8 cellular contexts compared by ENCODE assay signal in genomic region chr6:133951881-133952814, GRCh38. TPM values are rescaled to one million over a fixed set of nuclear protein-coding genes. Genes with fewer than 3 reads are reported as not detected.
DNase-seq lines count a peak whose midpoint lies in the region; ATAC-seq, FAIRE-seq and TF ChIP-seq lines count a peak whose summit lies in the region.

No MANE protein-coding gene starts in this region.

- H2BK20ac ChIP-seq in H9 (ENCODE audit: low read depth, low read length, poor library complexity, severe bottlenecking), result no peak overlapping the region

- no peak overlapping the region for H3K23ac ChIP-seq in H9 (ENCODE audit: insufficient read length, low read depth, low read length)

- TF ChIP-seq CTCF in H9 (conservative IDR thresholded peaks at IDR 0.05) (peak; percentile 61), astrocyte (IDR thresholded peaks at IDR 0.05; ENCODE audit: insufficient read depth, low read depth, low read length) (peak; percentile 20)

- H3K4me3 Mint-ChIP-seq in H9, result peak overlapping the region; percentile 90 to 91
- peak overlapping the region; percentile 94 for H3K4me3 Mint-ChIP-seq in astrocyte (ENCODE audit: unreplicated experiment)

- FAIRE-seq in astrocyte (lab: Jason Lieb, UNC), result no peak

- H3K4me3 ChIP-seq in astrocyte (ENCODE audit: insufficient read depth, low read depth, low read length) (peak overlapping the region; percentile 83), right cardiac atrium (ENCODE audit: low read length) (peak overlapping the region; percentile 94)

- H3K36me3 ChIP-seq in astrocyte (ENCODE audit: insufficient read depth, low read length), result no peaks in the 10 kb centered on the region

- H3K79me2 ChIP-seq in H9 (ENCODE audit: insufficient read depth, low read length) (peaks cover 15% of the 10 kb centered on the region; the same call in 1 of the 2 replicates), astrocyte (ENCODE audit: insufficient read depth, low read length) (peaks cover 41% of the 10 kb centered on the region)

- peak; percentile 32 for TF ChIP-seq POLR2A in GM10847 (IDR thresholded peaks at IDR 0.05; ENCODE audit: extremely low read depth, insufficient read length)

- no peaks in the 10 kb centered on the region for H4K20me1 ChIP-seq in H9 (ENCODE audit: control insufficient read depth, insufficient read depth, insufficient read length)
- peaks cover 35% of the 10 kb centered on the region for H4K20me1 ChIP-seq in astrocyte (ENCODE audit: insufficient read depth, low read length)

- no peak overlapping the region for H2AK5ac ChIP-seq in H9 (ENCODE audit: insufficient read length, low read length)

- H3K9me3 ChIP-seq in H9 (ENCODE audit: control insufficient read depth, low read depth, low read length), result no peaks in the 10 kb centered on the region
- no peaks in the 10 kb centered on the region for H3K9me3 ChIP-seq in astrocyte (ENCODE audit: insufficient read depth, low read depth, low read length)
- H3K9me3 ChIP-seq in right cardiac atrium (ENCODE audit: control insufficient read depth, low read length), result no peaks in the 10 kb centered on the region

- H3K27me3 ChIP-seq in H9 (ENCODE audit: insufficient read depth, low read length) (no peaks in the 10 kb centered on the region), astrocyte (ENCODE audit: insufficient read depth, low read length) (no peaks in the 10 kb centered on the region), right cardiac atrium (ENCODE audit: control insufficient read depth, insufficient read depth) (no peaks in the 10 kb centered on the region)

- H3K27ac Mint-ChIP-seq in H9 (peak overlapping the region in 1 of 3 experiments; percentile 4; a peak in 2 of 7 replicates), astrocyte (ENCODE audit: unreplicated experiment) (peak overlapping the region; percentile 95)

- peaks cover 20% of the 10 kb centered on the region for H3K27me3 Mint-ChIP-seq in H9 (ENCODE audit: low read depth)
- H3K27me3 Mint-ChIP-seq in astrocyte (ENCODE audit: low read depth, unreplicated experiment), result no peaks in the 10 kb centered on the region

- H3T11ph ChIP-seq in H9 (ENCODE audit: low read length), result no peak overlapping the region

- no peaks in the 10 kb centered on the region for H3K36me3 Mint-ChIP-seq in H9 (ENCODE audit: insufficient read depth in 1 of 3, low read depth in 3 of 3)
- H3K36me3 Mint-ChIP-seq in astrocyte (ENCODE audit: low read depth, unreplicated experiment), result no peaks in the 10 kb centered on the region

- no peak overlapping the region for H3K4ac ChIP-seq in H9 (ENCODE audit: low read depth, low read length)

- H3K9ac ChIP-seq in H9 (ENCODE audit: extremely low read depth, insufficient read length, low read length), result peak overlapping the region; percentile 3
- peak overlapping the region; percentile 89 for H3K9ac ChIP-seq in astrocyte (ENCODE audit: low read length)

- no peak overlapping the region for H3K18ac ChIP-seq in H9 (ENCODE audit: insufficient read length, low read depth, low read length)

- H3K4me1 Mint-ChIP-seq in H9 (peaks cover 23 to 30% of the 10 kb centered on the region in 2 experiments), astrocyte (ENCODE audit: low read depth, unreplicated experiment) (peaks cover 18% of the 10 kb centered on the region)

- peak overlapping the region; percentile 83 for H2AFZ ChIP-seq in H9 (ENCODE audit: low read length)
- H2AFZ ChIP-seq in astrocyte (ENCODE audit: low read depth, low read length), result peak overlapping the region; percentile 87

- no peaks in the 10 kb centered on the region for H3K79me1 ChIP-seq in H9 (ENCODE audit: insufficient read depth, low read depth, low read length, poor library complexity, severe bottlenecking)

- no peak overlapping the region for H2BK120ac ChIP-seq in H9 (ENCODE audit: low read depth, low read length, poor library complexity, severe bottlenecking)

- no peak overlapping the region for H2BK15ac ChIP-seq in H9 (ENCODE audit: low read depth, low read length)

- peak overlapping the region; percentile 95 for H3K4me2 ChIP-seq in H9 (ENCODE audit: insufficient read depth, insufficient read length, low read length)
- H3K4me2 ChIP-seq in astrocyte (ENCODE audit: low read length), result peak overlapping the region; percentile 98

- DNase-seq in H9, result peak; percentile 41
- DNase-seq in LoVo (ENCODE audit: low spot score), result peak; percentile 72
- DNase-seq in T-helper 1 cell, result peak; percentile 19 to 36 (median 33)
- DNase-seq in astrocyte (ENCODE audit: low read depth), result peak; percentile 70
- peak; percentile 80 to 88 (median 84) for DNase-seq in right cardiac atrium
- peak; percentile 24 for DNase-seq in pulmonary artery endothelial cell (ENCODE audit: low read depth, low spot score)
- DNase-seq in GM19240 (ENCODE audit: insufficient read length, low spot score), result no peak

- whole genome bisulfite sequencing in H9 (ENCODE audit: extremely low coverage, insufficient read length, low lambda C conversion rate), result no CpG with 5 or more reads among the region's 65 CpGs
- under 1% methylated on average over 65 of the region's 65 CpGs for WGBS in right cardiac atrium

- intact Hi-C loops in right cardiac atrium (cut with DNase I), result no loop called here

- ATAC-seq in right cardiac atrium, result peak; percentile 75 to 82

- H4K8ac ChIP-seq in H9 (replicated peaks; ENCODE audit: insufficient read length, low read depth, low read length), result no peak overlapping the region

- peaks cover 3% of the 10 kb centered on the region; the same call in 1 of the 2 replicates for H3K4me1 ChIP-seq in H9 (ENCODE audit: insufficient read depth, low read length)
- H3K4me1 ChIP-seq in astrocyte (ENCODE audit: insufficient read depth, low read length), result peaks cover 19% of the 10 kb centered on the region
- H3K4me1 ChIP-seq in right cardiac atrium (ENCODE audit: control insufficient read depth, insufficient read depth, low read length), result peaks cover 5% of the 10 kb centered on the region

- no peak overlapping the region for H3K56ac ChIP-seq in H9 (ENCODE audit: insufficient read length, low read depth, low read length)

- peaks cover 12% of the 10 kb centered on the region for H3K23me2 ChIP-seq in H9 (ENCODE audit: insufficient read length, low read depth, low read length, poor library complexity, severe bottlenecking)

- no peak overlapping the region for H2BK12ac ChIP-seq in H9 (ENCODE audit: insufficient read length, low read depth, low read length)

- no peak overlapping the region for H4K91ac ChIP-seq in H9 (ENCODE audit: insufficient read length, low read depth, low read length)

- H3K9me3 Mint-ChIP-seq in H9 (no peaks in the 10 kb centered on the region), astrocyte (ENCODE audit: unreplicated experiment) (no peaks in the 10 kb centered on the region)

- H4K5ac ChIP-seq in H9 (ENCODE audit: insufficient read length, low read depth, low read length), result no peak overlapping the region

- H2BK5ac ChIP-seq in H9 (ENCODE audit: insufficient read length, low read length), result no peak overlapping the region

- no peak overlapping the region for H3K14ac ChIP-seq in H9 (ENCODE audit: insufficient read depth, low read length)

- H3K27ac ChIP-seq in H9 (ENCODE audit: insufficient read length, low read depth, low read length), result no peak overlapping the region
- peak overlapping the region; percentile 91 for H3K27ac ChIP-seq in astrocyte (ENCODE audit: low read depth, low read length)
- peak overlapping the region; percentile 97 for H3K27ac ChIP-seq in right cardiac atrium (ENCODE audit: low read length)

RNA-seq across cellular contexts. Expression of gene TBPL1, which starts 0.9 kb away (rescaled TPM):
- total RNA-seq in H9 (2021), result 49.7 and 50.0 TPM in 2 replicates
- 53.4 and 54.0 TPM in 2 replicates for total RNA-seq in astrocyte
- total RNA-seq in right cardiac atrium, result 10 to 100 TPM; 24.8 to 32.0 (median 25.9) TPM
- 30.2 TPM for polyA plus RNA-seq in right cardiac atrium
- 18.9 and 38.6 TPM in 2 replicates for total RNA-seq in pulmonary artery endothelial cell
